Comparison of ENCODE assay signal across 18 cellular contexts in genomic region chr17:65799454-65799853, GRCh38.
"Had no signal": no experiment of that assay in that cellular context is flagged by ENCODE, and none has a peak within 500 bp of the region (broad histone marks: within the 10 kb centered on the region; RNA-seq: fewer than 3 reads in every experiment).

No MANE protein-coding gene starts in this region.

- H3K4me3 ChIP-seq: breast epithelium, hepatocyte, left ventricle myocardium inferior, psoas muscle, right lobe of liver, suprapubic skin had no signal

- H3K4me3 Mint-ChIP-seq: activated naive CD8-positive, alpha-beta T cell treated with anti-CD3 and anti-CD28 coated beads, Interleukin-2, amount 10 ng/mL, durations not matched to agents 7 days and 5 days; endodermal cell; nephron; type B pancreatic cell had no signal

- H3K4me1 Mint-ChIP-seq: activated naive CD8-positive, alpha-beta T cell treated with anti-CD3 and anti-CD28 coated beads, Interleukin-2, amount 10 ng/mL, durations not matched to agents 7 days and 5 days; nephron had no signal

- H3K36me3 Mint-ChIP-seq: activated naive CD8-positive, alpha-beta T cell treated with anti-CD3 and anti-CD28 coated beads, Interleukin-2, amount 10 ng/mL, durations not matched to agents 7 days and 5 days had no signal

- H3K27me3 ChIP-seq: breast epithelium, hepatocyte, right lobe of liver, suprapubic skin had no signal

- H3K27ac ChIP-seq: breast epithelium, hepatocyte, left ventricle myocardium inferior, psoas muscle, right lobe of liver, suprapubic skin had no signal

- H3K27ac Mint-ChIP-seq: activated naive CD8-positive, alpha-beta T cell treated with anti-CD3 and anti-CD28 coated beads, Interleukin-2, amount 10 ng/mL, durations not matched to agents 7 days and 5 days; endodermal cell; nephron; type B pancreatic cell had no signal

- DNase-seq: activated naive CD8-positive, alpha-beta T cell treated with anti-CD3 and anti-CD28 coated beads, Interleukin-2, amount 10 ng/mL, durations not matched to agents 7 days and 5 days; aorta; dermis blood vessel endothelial cell; endodermal cell; erythroblast; kidney; left ventricle myocardium inferior; mesendoderm; occipital lobe; psoas muscle; right lobe of liver; SK-N-SH had no signal

- ATAC-seq: psoas muscle, right lobe of liver, Right ventricle myocardium inferior had no signal

- H3K36me3 ChIP-seq: breast epithelium, left ventricle myocardium inferior, right lobe of liver, suprapubic skin had no signal

- H3K27me3 Mint-ChIP-seq: type B pancreatic cell had no signal

- FAIRE-seq: kidney had no signal

- H3K4me1 ChIP-seq: breast epithelium, left ventricle myocardium inferior, psoas muscle, right lobe of liver, suprapubic skin had no signal
